15 cellular contexts compared by ENCODE assay signal in genomic region chr1:169060906-169061683, GRCh38. TPM values are rescaled to one million over a fixed set of nuclear protein-coding genes. Genes with fewer than 3 reads are reported as not detected.
A peak's percentile ranks its signal among the peaks of the same experiment; 100 is the strongest.
DNase-seq lines count a peak whose midpoint lies in the region; ATAC-seq and TF ChIP-seq lines count a peak whose summit lies in the region.
"Had no signal": no experiment of that assay in that cellular context is flagged by ENCODE, and none has a peak within 500 bp of the region (broad histone marks: within the 10 kb centered on the region; RNA-seq: fewer than 3 reads in every experiment).

No MANE protein-coding gene starts in this region.

- H3K4me3 ChIP-seq in HL-60 (replicated peaks; ENCODE audit: insufficient read depth, low read length): no peak overlapping the region
- H3K4me3 ChIP-seq in RWPE2 (ENCODE audit: severe bottlenecking): no peak overlapping the region
- no peak overlapping the region for H3K4me3 ChIP-seq in psoas muscle
- H3K4me3 ChIP-seq in A673 (ENCODE audit: low read depth, low read length, poor library complexity, severe bottlenecking): no peak overlapping the region
- H3K4me3 ChIP-seq: body of pancreas had no signal

- H3K4me1 Mint-ChIP-seq in osteocyte (ENCODE audit: unreplicated experiment): no peaks in the 10 kb centered on the region

- peaks cover 13% of the 10 kb centered on the region for H3K9me3 Mint-ChIP-seq in osteocyte (ENCODE audit: unreplicated experiment)

- H3K27ac Mint-ChIP-seq in osteocyte (ENCODE audit: unreplicated experiment): no peak overlapping the region
- H3K27ac Mint-ChIP-seq: immature natural killer cell had no signal

- H3K27me3 ChIP-seq in HL-60 (ENCODE audit: insufficient read depth, poor library complexity, severe bottlenecking) (no peaks in the 10 kb centered on the region), RWPE2 (ENCODE audit: insufficient read depth, poor library complexity, severe bottlenecking) (no peaks in the 10 kb centered on the region), psoas muscle (ENCODE audit: insufficient read depth in 3 of 3, low read length in 2 of 3) (no peaks in the 10 kb centered on the region), A673 (replicated peaks; ENCODE audit: insufficient read depth, low read depth, low read length, poor library complexity) (no peaks in the 10 kb centered on the region)
- H3K27me3 ChIP-seq: body of pancreas had no signal

- CTCF ChIA-PET in A673 (lab: Charles Lee): no interaction called here

- H3K4me1 ChIP-seq in RWPE2 (ENCODE audit: insufficient read depth, poor library complexity, severe bottlenecking): peaks cover 20% of the 10 kb centered on the region
- peaks cover 8% of the 10 kb centered on the region for H3K4me1 ChIP-seq in psoas muscle
- H3K4me1 ChIP-seq in A673 (ENCODE audit: insufficient read depth, low read length, poor library complexity, severe bottlenecking): no peaks in the 10 kb centered on the region
- H3K4me1 ChIP-seq: body of pancreas had no signal

- no peak overlapping the region for H3K4me3 Mint-ChIP-seq in osteocyte (ENCODE audit: unreplicated experiment)
- H3K4me3 Mint-ChIP-seq: immature natural killer cell had no signal

- intact Hi-C loops in left cardiac atrium (cut with DNase I) (no loop called here), psoas muscle (cut with DNase I) (no loop called here), A673 (cut with micrococcal nuclease; ENCODE audit: unreplicated experiment) (no loop called here)

- POLR2A ChIA-PET in A673 (lab: Charles Lee; ENCODE audit: low non-redundant PET): interaction anchor here (0.6 kb wide), 1 partner anchor 1984 kb away, joined by 8 read pairs; no protein-coding TSS in a partner anchor

- TF ChIP-seq CTCF in HL-60 (IDR thresholded peaks at IDR 0.05; ENCODE audit: insufficient read depth, low read length): no peak
- no peak for TF ChIP-seq CTCF in RWPE2 (IDR thresholded peaks at IDR 0.05; ENCODE audit: poor library complexity, severe bottlenecking)
- TF ChIP-seq CTCF in psoas muscle (IDR thresholded peaks at IDR 0.05): no peak
- no peak for TF ChIP-seq CTCF in osteocyte (IDR thresholded peaks at IDR 0.05)
- no peak for TF ChIP-seq CTCF in A673 (conservative IDR thresholded peaks at IDR 0.05; ENCODE audit: low read depth, low read length)

- peak; percentile 17 to 61 for DNase-seq in HL-60 (ENCODE audit: low read depth in 1 of 2, low spot score in 1 of 2)
- DNase-seq in RWPE2 (ENCODE audit: low spot score): no peak
- DNase-seq in left cardiac atrium: no peak
- no peak for DNase-seq in psoas muscle
- DNase-seq in osteocyte (ENCODE audit: extremely low spot score, unreplicated experiment): no peak
- DNase-seq in A673 (ENCODE audit: low spot score): no peak
- DNase-seq in activated naive CD4-positive, alpha-beta T cell treated with anti-CD3 and anti-CD28 coated beads, Interleukin-2, amount 50 U/mL, for 16 hours: no peak
- DNase-seq: activated T-cell treated with anti-CD3 and anti-CD28 coated beads for 4 hours; immature natural killer cell; NCI-H2171; stimulated activated naive CD8-positive, alpha-beta T cell treated with anti-CD3 and anti-CD28 coated beads, Interleukin-15, Interleukin-2, amounts not matched to agents 100 U/mL and 50 U/mL, for 24 hours had no signal

- ATAC-seq in RWPE2 (ENCODE audit: low read depth): no peak
- ATAC-seq in left cardiac atrium: peak; percentile 51 to 72
- ATAC-seq in psoas muscle: peak in 3 of 4 donors; percentile 52 to 66 (median 60)
- no peak for ATAC-seq in HG02852 (IDR thresholded peaks at IDR 0.05; ENCODE audit: unreplicated experiment)
- ATAC-seq: body of pancreas; esophagus mucosa; stimulated activated naive CD8-positive, alpha-beta T cell treated with anti-CD3 and anti-CD28 coated beads, Interleukin-15, Interleukin-2, amounts not matched to agents 100 U/mL and 50 U/mL, for 24 hours had no signal

- H3K27ac ChIP-seq in HL-60 (replicated peaks) (peak overlapping the region; percentile 22), RWPE2 (ENCODE audit: poor library complexity, severe bottlenecking) (peak overlapping the region; percentile 97), psoas muscle (peak overlapping the region; percentile 3), A673 (ENCODE audit: low read depth, low read length, poor library complexity, severe bottlenecking) (no peak overlapping the region)
- H3K27ac ChIP-seq: body of pancreas, VCaP had no signal

- H3K36me3 Mint-ChIP-seq in osteocyte (ENCODE audit: unreplicated experiment): no peaks in the 10 kb centered on the region

- H3K27me3 Mint-ChIP-seq in osteocyte (ENCODE audit: unreplicated experiment): peaks cover 4% of the 10 kb centered on the region

- no TSS peak for BruUV-seq in A673 (replicated peaks; lab: Mats Ljungman, UMichigan)

- H3K9me3 ChIP-seq in RWPE2 (ENCODE audit: severe bottlenecking): no peaks in the 10 kb centered on the region
- peaks cover 4% of the 10 kb centered on the region for H3K9me3 ChIP-seq in psoas muscle
- H3K9me3 ChIP-seq in A673 (ENCODE audit: low read depth, low read length, poor library complexity, severe bottlenecking): no peaks in the 10 kb centered on the region
- H3K9me3 ChIP-seq: body of pancreas had no signal

- H3K36me3 ChIP-seq in RWPE2 (ENCODE audit: low read depth) (no peaks in the 10 kb centered on the region), psoas muscle (ENCODE audit: insufficient read depth in 1 of 2, low read depth in 1 of 2) (no peaks in the 10 kb centered on the region), A673 (ENCODE audit: insufficient read depth, low read length, poor library complexity, severe bottlenecking) (no peaks in the 10 kb centered on the region)

- WGBS in psoas muscle, 3 donors: 53 to 67% (median 64%) methylated on average over 5 of the region's 5 CpGs

RNA-seq across cellular contexts. Expression of gene ATP1B1, which starts 45.4 kb away (rescaled TPM):
- 100 to 1,000 TPM; 177 to 272 TPM for total RNA-seq in left cardiac atrium
- 1,000 to 10,000 TPM in 2 of 4 donors, 100 to 1,000 TPM in 2; 290 to 1,098 (median 779) TPM for total RNA-seq in psoas muscle
- polyA plus RNA-seq in psoas muscle: 100 to 1,000 TPM; 176 to 263 (median 228) TPM
- total RNA-seq in osteocyte: 42.0 and 45.5 TPM in 2 replicates
- 20.2 and 23.7 TPM in 2 replicates for total RNA-seq in A673 (2021)

Comparison
In these comparisons a context has a peak if more than half of its experiments do, and no peak if none do; other contexts are left out.
1. DNase-seq: peak in HL-60 (2 of 2); none in RWPE2 (single experiment), left cardiac atrium (single experiment), psoas muscle (0 of 2), osteocyte (single experiment), A673 (single experiment) and activated naive CD4-positive, alpha-beta T cell treated with anti-CD3 and anti-CD28 coated beads, Interleukin-2, amount 50 U/mL, for 16 hours (single experiment).
2. ATAC-seq: peak in left cardiac atrium (2 of 2) and psoas muscle (3 of 4); none in RWPE2 (single experiment) and HG02852 (single experiment).